Comparison of ENCODE assay signal across 22 cellular contexts in genomic region chr10:17733620-17734019, GRCh38.
"Had no signal": no experiment of that assay in that cellular context is flagged by ENCODE, and none has a peak within 500 bp of the region (broad histone marks: within the 10 kb centered on the region; RNA-seq: fewer than 3 reads in every experiment).

No MANE protein-coding gene starts in this region.

- H3K36me3 Mint-ChIP-seq: mesothelial cell of epicardium had no signal

- H3K27ac ChIP-seq: coronary artery, epithelial cell of prostate, esophagus squamous epithelium, gastrocnemius medialis, left lung, lower lobe of right lung had no signal

- H3K27me3 Mint-ChIP-seq: effector memory CD8-positive, alpha-beta T cell had no signal

- H3K9me3 Mint-ChIP-seq: effector memory CD8-positive, alpha-beta T cell; endodermal cell; mesothelial cell of epicardium had no signal

- H3K4me3 Mint-ChIP-seq: effector memory CD8-positive, alpha-beta T cell; endodermal cell; mesothelial cell of epicardium had no signal

- H3K27me3 ChIP-seq: esophagus squamous epithelium, gastrocnemius medialis, heart right ventricle, left lung had no signal

- DNase-seq: effector CD8-positive, alpha-beta T cell; effector memory CD8-positive, alpha-beta T cell; endodermal cell; erythroblast; esophagus squamous epithelium; foreskin fibroblast; foreskin melanocyte; gastrocnemius medialis; glutamatergic neuron; head of caudate nucleus; heart right ventricle; hippocampal formation; left cardiac atrium; left lung; left ventricle myocardium superior; lower lobe of right lung; mesenchymal stem cell; mucosa of descending colon had no signal

- H3K4me1 Mint-ChIP-seq: mesothelial cell of epicardium had no signal

- ATAC-seq: effector memory CD8-positive, alpha-beta T cell; esophagus mucosa; gastrocnemius medialis; heart right ventricle; left cardiac atrium; left lung; left ventricle myocardium superior; lower lobe of right lung; mucosa of descending colon had no signal

- H3K36me3 ChIP-seq: esophagus squamous epithelium, gastrocnemius medialis, heart right ventricle, left lung, lower lobe of right lung had no signal

- H3K9me3 ChIP-seq: esophagus squamous epithelium, gastrocnemius medialis, heart right ventricle, left lung, lower lobe of right lung, mucosa of descending colon had no signal

- H3K27ac Mint-ChIP-seq: effector memory CD8-positive, alpha-beta T cell; mesothelial cell of epicardium had no signal

- H3K4me3 ChIP-seq: coronary artery, esophagus squamous epithelium, gastrocnemius medialis, heart right ventricle, left lung, lower lobe of right lung, mucosa of descending colon had no signal
